In the genomic region with DNA sequence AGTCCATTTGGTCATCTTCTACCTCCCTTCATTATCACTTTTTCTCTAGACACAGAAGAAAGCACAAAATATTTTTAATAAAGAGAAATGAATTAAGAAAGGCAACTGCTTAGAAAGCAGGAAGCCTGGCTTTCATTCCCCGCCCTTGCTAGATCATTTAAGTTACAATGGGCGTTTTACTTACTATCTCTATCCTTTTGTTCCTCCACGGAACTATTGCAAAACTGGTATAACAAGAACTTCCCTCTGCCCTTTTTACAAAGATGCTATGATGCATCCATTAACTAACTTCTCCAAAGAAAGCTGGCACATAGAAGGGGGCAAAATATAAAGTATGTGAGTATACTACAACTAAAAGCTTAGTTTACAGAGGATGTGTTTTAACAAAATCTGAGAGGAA, we compare ENCODE assay signal across 25 cellular contexts.
"Had no signal": no experiment of that assay in that cellular context is flagged by ENCODE, and none has a peak within 500 bp of the region (broad histone marks: within the 10 kb centered on the region; RNA-seq: fewer than 3 reads in every experiment).

No MANE protein-coding gene starts in this region.

- H3K4me1 ChIP-seq: adrenal gland, ascending aorta, prostate gland, thyroid gland, upper lobe of right lung had no signal

- H3K36me3 ChIP-seq: adrenal gland, ascending aorta, brain microvascular endothelial cell, ovary, prostate gland, thyroid gland, upper lobe of right lung had no signal

- H3K27ac ChIP-seq: adrenal gland, ascending aorta, brain microvascular endothelial cell, ovary, prostate gland, skin epidermis, thyroid gland, upper lobe of right lung, VCaP had no signal

- DNase-seq: activated CD4-positive, alpha-beta T cell treated with anti-CD3 and anti-CD28 coated beads for 48 hours; activated CD4-positive, alpha-beta T cell treated with anti-CD3 and anti-CD28 coated beads, Interleukin-2, amount 50 U/mL, for 48 hours; activated CD8-positive, alpha-beta memory T cell treated with anti-CD3 and anti-CD28 coated beads for 24 hours; activated effector memory CD4-positive, alpha-beta T cell treated with anti-CD3 and anti-CD28 coated beads, Interleukin-2, amount 50 U/mL, for 16 hours; activated naive CD4-positive, alpha-beta T cell treated with anti-CD3 and anti-CD28 coated beads for 36 hours; activated naive CD8-positive, alpha-beta T cell treated with anti-CD3 and anti-CD28 coated beads for 36 hours; activated T-cell treated with anti-CD3 and anti-CD28 coated beads, Interleukin-2, amount 50 U/mL, for 1 hour; adrenal gland; brain microvascular endothelial cell; caudate nucleus; cortex of kidney; foreskin melanocyte; naive thymus-derived CD4-positive, alpha-beta T cell; ovary; retina; stimulated activated CD4-positive, alpha-beta T cell treated with anti-CD3 and anti-CD28 coated beads, Interleukin-12 subunit alpha, Interleukin-12 subunit beta, amount 100 ng/mL, for 4 hours; stimulated activated CD4-positive, alpha-beta T cell treated with anti-CD3 and anti-CD28 coated beads, Interleukin-4, amount 100 ng/mL, for 1 hour; stimulated activated naive CD8-positive, alpha-beta T cell treated with anti-CD3 and anti-CD28 coated beads, Interleukin-15, amount 100 ng/mL, for 72 hours; substantia nigra; thyroid gland; upper lobe of right lung had no signal

- H3K27me3 ChIP-seq: adrenal gland, ascending aorta, brain microvascular endothelial cell, ovary, thyroid gland, upper lobe of right lung had no signal

- H3K4me3 ChIP-seq: adrenal gland, ascending aorta, ovary, prostate gland, skin epidermis, thyroid gland, upper lobe of right lung had no signal

- H3K9me3 ChIP-seq: adrenal gland, ascending aorta, ovary, prostate gland, thyroid gland, upper lobe of right lung had no signal
